23 cellular contexts compared by ENCODE assay signal in genomic region chr1:187092104-187092503, GRCh38.
A peak's percentile ranks its signal among the peaks of the same experiment; 100 is the strongest.
DNase-seq lines count a peak whose midpoint lies in the region; ATAC-seq and TF ChIP-seq lines count a peak whose summit lies in the region.
"Had no signal": no experiment of that assay in that cellular context is flagged by ENCODE, and none has a peak within 500 bp of the region (broad histone marks: within the 10 kb centered on the region; RNA-seq: fewer than 3 reads in every experiment).

No MANE protein-coding gene starts in this region.

- peaks cover 9 to 15% of the 10 kb centered on the region in 2 donors for H3K9me3 Mint-ChIP-seq in activated naive CD4-positive, alpha-beta T cell treated with anti-CD3 and anti-CD28 coated beads, Interleukin-2, amount 50 U/mL, for 72 hours
- peaks cover 5% of the 10 kb centered on the region for H3K9me3 Mint-ChIP-seq in activated CD8-positive, alpha-beta T cell treated with anti-CD3 and anti-CD28 coated beads for 36 hours
- peaks cover 11% of the 10 kb centered on the region for H3K9me3 Mint-ChIP-seq in natural killer cell treated with Interleukin-12 subunit alpha and Interleukin-12 subunit beta and Interleukin-15 and Interleukin-18, amount 100 ng/mL, for 72 hours

- no peaks in the 10 kb centered on the region for H3K27me3 Mint-ChIP-seq in activated CD8-positive, alpha-beta T cell treated with anti-CD3 and anti-CD28 coated beads for 36 hours
- H3K27me3 Mint-ChIP-seq in natural killer cell treated with Interleukin-12 subunit alpha and Interleukin-12 subunit beta and Interleukin-15 and Interleukin-18, amount 100 ng/mL, for 72 hours = no peaks in the 10 kb centered on the region
- H3K27me3 Mint-ChIP-seq: activated B cell treated with CpG ODN at 0.5 μM for 24 hours; activated CD8-positive, alpha-beta memory T cell treated with anti-CD3 and anti-CD28 coated beads, Interleukin-2, amount 10 ng/mL, durations not matched to agents 7 days and 5 days; naive B cell had no signal

- ATAC-seq in activated naive CD4-positive, alpha-beta T cell treated with anti-CD3 and anti-CD28 coated beads, Interleukin-2, amount 50 U/mL, for 72 hours = peak; percentile 56 to 77
- peak; percentile 52 for ATAC-seq in HG03432 (IDR thresholded peaks at IDR 0.05; ENCODE audit: unreplicated experiment)
- ATAC-seq in activated CD8-positive, alpha-beta T cell treated with anti-CD3 and anti-CD28 coated beads for 36 hours = peak; percentile 61
- ATAC-seq in natural killer cell treated with Interleukin-12 subunit alpha and Interleukin-12 subunit beta and Interleukin-15 and Interleukin-18, amount 100 ng/mL, for 72 hours = no peak
- ATAC-seq: activated CD8-positive, alpha-beta memory T cell treated with anti-CD3 and anti-CD28 coated beads, Interleukin-2, amount 10 ng/mL, durations not matched to agents 7 days and 5 days; gastrocnemius medialis; HCT116; left lung; stimulated activated effector memory CD8-positive, alpha-beta T cell treated with anti-CD3 and anti-CD28 coated beads, Interleukin-12 subunit alpha, Interleukin-12 subunit beta, amount 100 ng/mL, for 72 hours had no signal

- peak in 1 of 2 donors; percentile 6 for DNase-seq in activated naive CD4-positive, alpha-beta T cell treated with anti-CD3 and anti-CD28 coated beads, Interleukin-2, amount 50 U/mL, for 72 hours (ENCODE audit: low spot score in 2 of 2)
- no peak for DNase-seq in activated naive CD4-positive, alpha-beta T cell (lab: John Stamatoyannopoulos, UW)
- peak; percentile 16 for DNase-seq in activated CD8-positive, alpha-beta T cell treated with anti-CD3 and anti-CD28 coated beads for 36 hours
- DNase-seq in natural killer cell treated with Interleukin-12 subunit alpha and Interleukin-12 subunit beta and Interleukin-15 and Interleukin-18, amount 100 ng/mL, for 72 hours (ENCODE audit: low spot score) = no peak
- DNase-seq in NCI-H1092 (lab: John Stamatoyannopoulos, UW) (no peak), DMS79 treated with DMSO at 0.1 percent for 48 hours (lab: John Stamatoyannopoulos, UW) (no peak)
- DNase-seq: activated B cell treated with CpG ODN at 0.5 μM for 24 hours; activated CD8-positive, alpha-beta memory T cell treated with anti-CD3 and anti-CD28 coated beads, Interleukin-2, amount 10 ng/mL, durations not matched to agents 7 days and 5 days; gastrocnemius medialis; hippocampal formation; left lung; mesendoderm; naive B cell; NCI-H2081; NCI-H774; OCI-M1; stimulated activated CD4-positive, alpha-beta T cell treated with anti-CD3 and anti-CD28 coated beads, Interleukin-2, amount 100 ng/mL, for 24 hours; T1000; uterus had no signal

- intact Hi-C loops in activated CD8-positive, alpha-beta T cell treated with anti-CD3 and anti-CD28 coated beads for 36 hours (cut with micrococcal nuclease) = no loop called here

- POLR2A ChIA-PET in activated CD8-positive, alpha-beta T cell treated with anti-CD3 and anti-CD28 coated beads for 36 hours (lab: Charles Lee) = interaction anchor here (0.7 to 1.1 kb wide), 2 partner anchors 19 to 40 kb away, joined by 3 to 4 read pairs; no protein-coding TSS in a partner anchor

- peaks cover 0 to 6% of the 10 kb centered on the region in 2 donors for H3K36me3 Mint-ChIP-seq in activated naive CD4-positive, alpha-beta T cell treated with anti-CD3 and anti-CD28 coated beads, Interleukin-2, amount 50 U/mL, for 72 hours
- no peaks in the 10 kb centered on the region for H3K36me3 Mint-ChIP-seq in activated CD8-positive, alpha-beta T cell treated with anti-CD3 and anti-CD28 coated beads for 36 hours (ENCODE audit: low read depth)
- peaks cover 12% of the 10 kb centered on the region for H3K36me3 Mint-ChIP-seq in natural killer cell treated with Interleukin-12 subunit alpha and Interleukin-12 subunit beta and Interleukin-15 and Interleukin-18, amount 100 ng/mL, for 72 hours
- H3K36me3 Mint-ChIP-seq: stimulated activated effector memory CD8-positive, alpha-beta T cell treated with anti-CD3 and anti-CD28 coated beads, Interleukin-12 subunit alpha, Interleukin-12 subunit beta, amount 100 ng/mL, for 72 hours had no signal

- H3K27ac Mint-ChIP-seq in activated naive CD4-positive, alpha-beta T cell treated with anti-CD3 and anti-CD28 coated beads, Interleukin-2, amount 50 U/mL, for 72 hours = no peak overlapping the region
- peak overlapping the region; percentile 18 for H3K27ac Mint-ChIP-seq in activated CD8-positive, alpha-beta T cell treated with anti-CD3 and anti-CD28 coated beads for 36 hours
- H3K27ac Mint-ChIP-seq in natural killer cell treated with Interleukin-12 subunit alpha and Interleukin-12 subunit beta and Interleukin-15 and Interleukin-18, amount 100 ng/mL, for 72 hours = no peak overlapping the region
- H3K27ac Mint-ChIP-seq: activated B cell treated with CpG ODN at 0.5 μM for 24 hours; activated CD8-positive, alpha-beta memory T cell treated with anti-CD3 and anti-CD28 coated beads, Interleukin-2, amount 10 ng/mL, durations not matched to agents 7 days and 5 days; activated T-helper 2 cell treated with anti-CD3 and anti-CD28 coated beads, Interferon-gamma antibody, Interleukin-2, Interleukin-4, amounts not matched to agents 10 μg/mL and 5 μg/mL and 100 μg/mL, durations not matched to agents 14 hours and 24 hours and 36 hours; naive B cell; stimulated activated effector memory CD8-positive, alpha-beta T cell treated with anti-CD3 and anti-CD28 coated beads, Interleukin-12 subunit alpha, Interleukin-12 subunit beta, amount 100 ng/mL, for 72 hours had no signal

- peaks cover 9% of the 10 kb centered on the region for H3K4me1 Mint-ChIP-seq in activated CD8-positive, alpha-beta T cell treated with anti-CD3 and anti-CD28 coated beads for 36 hours (ENCODE audit: low read depth)
- peaks cover 4 to 13% of the 10 kb centered on the region in 2 donors for H3K4me1 Mint-ChIP-seq in natural killer cell treated with Interleukin-12 subunit alpha and Interleukin-12 subunit beta and Interleukin-15 and Interleukin-18, amount 100 ng/mL, for 72 hours (ENCODE audit: low read depth in 2 of 2)
- H3K4me1 Mint-ChIP-seq: activated B cell treated with CpG ODN at 0.5 μM for 24 hours, naive B cell had no signal

- TF ChIP-seq CTCF in activated CD8-positive, alpha-beta T cell treated with anti-CD3 and anti-CD28 coated beads for 36 hours (IDR thresholded peaks at IDR 0.05) = no peak

- H3K4me3 Mint-ChIP-seq in activated CD8-positive, alpha-beta T cell treated with anti-CD3 and anti-CD28 coated beads for 36 hours = no peak overlapping the region
- H3K4me3 Mint-ChIP-seq in natural killer cell treated with Interleukin-12 subunit alpha and Interleukin-12 subunit beta and Interleukin-15 and Interleukin-18, amount 100 ng/mL, for 72 hours = peak overlapping the region; percentile 6
- H3K4me3 Mint-ChIP-seq: activated B cell treated with CpG ODN at 0.5 μM for 24 hours; activated CD8-positive, alpha-beta memory T cell treated with anti-CD3 and anti-CD28 coated beads, Interleukin-2, amount 10 ng/mL, durations not matched to agents 7 days and 5 days; naive B cell; stimulated activated effector memory CD8-positive, alpha-beta T cell treated with anti-CD3 and anti-CD28 coated beads, Interleukin-12 subunit alpha, Interleukin-12 subunit beta, amount 100 ng/mL, for 72 hours had no signal

- CTCF ChIA-PET in activated CD8-positive, alpha-beta T cell treated with anti-CD3 and anti-CD28 coated beads for 36 hours (lab: Charles Lee) = no interaction called here

Comparison
In these comparisons a context has a peak if more than half of its experiments do, and no peak if none do; other contexts are left out.
1. ATAC-seq: peak in activated naive CD4-positive, alpha-beta T cell treated with anti-CD3 and anti-CD28 coated beads, Interleukin-2, amount 50 U/mL, for 72 hours (2 of 2), HG03432 (single experiment) and activated CD8-positive, alpha-beta T cell treated with anti-CD3 and anti-CD28 coated beads for 36 hours (single experiment); none in natural killer cell treated with Interleukin-12 subunit alpha and Interleukin-12 subunit beta and Interleukin-15 and Interleukin-18, amount 100 ng/mL, for 72 hours (0 of 2).